Comparison of ENCODE assay signal across 8 cellular contexts in the genomic region with DNA sequence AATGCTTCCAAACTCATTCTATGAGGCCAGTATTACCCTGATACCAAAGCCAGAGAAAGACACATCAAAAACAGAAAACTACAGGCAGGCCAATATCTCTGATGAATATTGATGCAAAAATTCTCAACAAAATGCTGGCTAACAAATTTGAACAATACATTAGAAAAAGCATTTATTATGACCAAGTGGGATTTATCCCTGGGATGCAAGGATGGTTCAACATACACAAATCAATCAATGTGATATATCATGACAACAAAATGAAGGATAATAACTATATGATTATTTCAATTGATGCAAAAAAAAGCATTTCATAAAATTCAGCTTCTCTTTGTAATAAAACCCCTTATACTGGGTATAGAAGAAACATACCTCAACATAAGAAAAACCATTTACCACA.
"Had no signal": no experiment of that assay in that cellular context is flagged by ENCODE, and none has a peak within 500 bp of the region (broad histone marks: within the 10 kb centered on the region; RNA-seq: fewer than 3 reads in every experiment).

No MANE protein-coding gene starts in this region.

- H3K27ac ChIP-seq: HL-60, KMS-11 had no signal

- DNase-seq: IMR-90, KBM-7, KG1 had no signal

- H3K9ac ChIP-seq: KMS-11 had no signal

- H3K4me3 Mint-ChIP-seq: IgD-negative memory B cell had no signal

- ATAC-seq: HepG2 had no signal

- H3K4me1 Mint-ChIP-seq: IgD-negative memory B cell had no signal

- H3K27me3 Mint-ChIP-seq: IgD-negative memory B cell had no signal

- H3K4me2 ChIP-seq: KMS-11 had no signal

- FAIRE-seq: HepG2, HTR-8/SVneo had no signal
